In the genomic region with DNA sequence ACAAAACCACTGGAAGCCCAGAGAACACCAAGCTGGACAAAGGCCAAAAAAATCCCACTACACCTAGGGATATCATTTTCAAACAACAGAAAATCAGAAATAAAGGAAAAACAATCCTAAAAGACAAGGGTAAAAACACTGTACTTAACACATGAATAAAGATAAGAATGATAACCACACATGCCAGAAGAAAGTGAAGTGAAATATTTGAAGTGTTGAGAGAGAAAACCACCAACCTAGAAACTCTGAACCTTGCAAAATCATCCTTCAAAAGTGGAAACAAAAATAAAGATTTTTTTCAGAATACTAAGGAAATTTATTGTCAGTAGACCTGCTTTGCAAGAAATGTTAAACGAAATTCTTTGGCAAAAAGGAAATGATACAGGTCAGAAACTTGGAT, we compare ENCODE assay signal across 15 cellular contexts. TPM values are rescaled to one million over a fixed set of nuclear protein-coding genes. Genes with fewer than 3 reads are reported as not detected.
DNase-seq lines count a peak whose midpoint lies in the region; ATAC-seq and TF ChIP-seq lines count a peak whose summit lies in the region.
"Had no signal": no experiment of that assay in that cellular context is flagged by ENCODE, and none has a peak within 500 bp of the region (broad histone marks: within the 10 kb centered on the region; RNA-seq: fewer than 3 reads in every experiment).

No MANE protein-coding gene starts in this region.

- H3K9ac ChIP-seq in OCI-LY3 (ENCODE audit: low read length): peak overlapping the region; percentile 67
- H3K9ac ChIP-seq in endodermal cell (ENCODE audit: extremely low read depth, low read length, poor library complexity, severe bottlenecking): peak overlapping the region; percentile 31

- H3K27me3 Mint-ChIP-seq in activated naive CD8-positive, alpha-beta T cell: no peaks in the 10 kb centered on the region
- no peaks in the 10 kb centered on the region for H3K27me3 Mint-ChIP-seq in activated naive CD8-positive, alpha-beta T cell treated with anti-CD3 and anti-CD28 coated beads, Interleukin-2, amount 50 U/mL, for 24 hours
- H3K27me3 Mint-ChIP-seq in endodermal cell (ENCODE audit: insufficient read depth): no peaks in the 10 kb centered on the region
- H3K27me3 Mint-ChIP-seq in activated CD4-positive, alpha-beta memory T cell treated with anti-CD3 and anti-CD28 coated beads, Interleukin-2, amount 10 ng/mL, durations not matched to agents 7 days and 5 days: no peaks in the 10 kb centered on the region

- H2AFZ ChIP-seq in OCI-LY3 (ENCODE audit: low read depth, low read length): no peak overlapping the region

- H3K27ac Mint-ChIP-seq in activated naive CD8-positive, alpha-beta T cell: peak overlapping the region; percentile 61
- no peak overlapping the region for H3K27ac Mint-ChIP-seq in activated naive CD8-positive, alpha-beta T cell treated with anti-CD3 and anti-CD28 coated beads, Interleukin-2, amount 50 U/mL, for 24 hours
- H3K27ac Mint-ChIP-seq in endodermal cell: peak overlapping the region; percentile 98
- no peak overlapping the region for H3K27ac Mint-ChIP-seq in activated CD4-positive, alpha-beta memory T cell treated with anti-CD3 and anti-CD28 coated beads, Interleukin-2, amount 10 ng/mL, durations not matched to agents 7 days and 5 days

- H3K4me1 ChIP-seq in OCI-LY3 (ENCODE audit: low read length) (peaks cover 47% of the 10 kb centered on the region), endodermal cell (ENCODE audit: control insufficient read depth, insufficient read depth, low read length) (peaks cover 4% of the 10 kb centered on the region), stomach (peaks cover 0 to 51% (median 18%) of the 10 kb centered on the region in 4 donors)

- TF ChIP-seq POLR2A in stomach (IDR thresholded peaks at IDR 0.05): no peak

- peak overlapping the region; percentile 54 for H3K4me3 Mint-ChIP-seq in activated naive CD8-positive, alpha-beta T cell
- H3K4me3 Mint-ChIP-seq in activated naive CD8-positive, alpha-beta T cell treated with anti-CD3 and anti-CD28 coated beads, Interleukin-2, amount 50 U/mL, for 24 hours: no peak overlapping the region
- H3K4me3 Mint-ChIP-seq in endodermal cell: peak overlapping the region; percentile 41
- no peak overlapping the region for H3K4me3 Mint-ChIP-seq in activated CD4-positive, alpha-beta memory T cell treated with anti-CD3 and anti-CD28 coated beads, Interleukin-2, amount 10 ng/mL, durations not matched to agents 7 days and 5 days

- H3K27me3 ChIP-seq in OCI-LY3 (ENCODE audit: low read depth, low read length): no peaks in the 10 kb centered on the region
- H3K27me3 ChIP-seq in endodermal cell (ENCODE audit: control insufficient read depth, insufficient read depth, low read length, poor library complexity, severe bottlenecking): no peaks in the 10 kb centered on the region
- H3K27me3 ChIP-seq in stomach: no peaks in the 10 kb centered on the region
- H3K27me3 ChIP-seq: dorsolateral prefrontal cortex had no signal

- H3K9me3 Mint-ChIP-seq in activated naive CD8-positive, alpha-beta T cell (ENCODE audit: low read depth): no peaks in the 10 kb centered on the region
- H3K9me3 Mint-ChIP-seq in activated naive CD8-positive, alpha-beta T cell treated with anti-CD3 and anti-CD28 coated beads, Interleukin-2, amount 50 U/mL, for 24 hours: peaks cover 1% of the 10 kb centered on the region
- no peaks in the 10 kb centered on the region for H3K9me3 Mint-ChIP-seq in endodermal cell
- no peaks in the 10 kb centered on the region for H3K9me3 Mint-ChIP-seq in activated CD4-positive, alpha-beta memory T cell treated with anti-CD3 and anti-CD28 coated beads, Interleukin-2, amount 10 ng/mL, durations not matched to agents 7 days and 5 days

- H3K4me3 ChIP-seq in OCI-LY3 (ENCODE audit: low read length) (peak overlapping the region; percentile 65), endodermal cell (ENCODE audit: low read length) (peak overlapping the region; percentile 26), stomach (no peak overlapping the region)
- H3K4me3 ChIP-seq: dorsolateral prefrontal cortex, lung had no signal

- H3K9me3 ChIP-seq in OCI-LY3 (ENCODE audit: insufficient read depth, low read length): no peaks in the 10 kb centered on the region
- H3K9me3 ChIP-seq in endodermal cell (ENCODE audit: control insufficient read depth, low read length): no peaks in the 10 kb centered on the region
- H3K9me3 ChIP-seq in stomach: no peaks in the 10 kb centered on the region

- CTCF ChIA-PET in activated CD4-positive, alpha-beta memory T cell treated with anti-CD3 and anti-CD28 coated beads, Interleukin-2, amount 10 ng/mL, durations not matched to agents 7 days and 5 days (lab: Charles Lee): no interaction called here

- H3K27ac ChIP-seq in OCI-LY3 (ENCODE audit: low read length): peak overlapping the region; percentile 96
- H3K27ac ChIP-seq in endodermal cell (ENCODE audit: low read depth, low read length): peak overlapping the region; percentile 40
- no peak overlapping the region for H3K27ac ChIP-seq in stomach

- peaks cover 66% of the 10 kb centered on the region for H3K4me1 Mint-ChIP-seq in activated naive CD8-positive, alpha-beta T cell (ENCODE audit: low read depth)
- peaks cover 50% of the 10 kb centered on the region for H3K4me1 Mint-ChIP-seq in activated naive CD8-positive, alpha-beta T cell treated with anti-CD3 and anti-CD28 coated beads, Interleukin-2, amount 50 U/mL, for 24 hours
- peaks cover 58% of the 10 kb centered on the region for H3K4me1 Mint-ChIP-seq in endodermal cell
- H3K4me1 Mint-ChIP-seq in activated CD4-positive, alpha-beta memory T cell treated with anti-CD3 and anti-CD28 coated beads, Interleukin-2, amount 10 ng/mL, durations not matched to agents 7 days and 5 days: peaks cover 21% of the 10 kb centered on the region

- TF ChIP-seq CTCF in OCI-LY3 (IDR thresholded peaks at IDR 0.05; ENCODE audit: low read depth, low read length) (no peak), endodermal cell (conservative IDR thresholded peaks at IDR 0.05) (no peak), stomach (IDR thresholded peaks at IDR 0.05) (no peak)

- DNase-seq in activated naive CD8-positive, alpha-beta T cell treated with anti-CD3 and anti-CD28 coated beads, Interleukin-2, amount 50 U/mL, for 24 hours: no peak
- DNase-seq in endodermal cell (no peak), renal cortical epithelial cell (ENCODE audit: low read depth) (peak; percentile 49), NCI-H510A treated with DMSO at 0.1 percent for 48 hours (lab: John Stamatoyannopoulos, UW) (no peak), stomach (no peak)
- DNase-seq in activated CD4-positive, alpha-beta memory T cell treated with anti-CD3 and anti-CD28 coated beads, Interleukin-2, amount 10 ng/mL, durations not matched to agents 7 days and 5 days: no peak
- DNase-seq: activated CD8-positive, alpha-beta memory T cell treated with anti-CD3 and anti-CD28 coated beads, Interleukin-2, amount 50 U/mL, for 4 hours; COR-L47; dorsolateral prefrontal cortex; GF-D8; NCI-H446 had no signal

- no peak for TF ChIP-seq EP300 in stomach (IDR thresholded peaks at IDR 0.05)

- ATAC-seq in activated naive CD8-positive, alpha-beta T cell treated with anti-CD3 and anti-CD28 coated beads, Interleukin-2, amount 50 U/mL, for 24 hours: no peak
- ATAC-seq: HepG2 had no signal

- H3K36me3 ChIP-seq in OCI-LY3 (replicated peaks; ENCODE audit: low read depth, low read length) (peaks cover 4% of the 10 kb centered on the region), endodermal cell (ENCODE audit: control insufficient read depth, insufficient read depth, low read length) (peaks cover 27% of the 10 kb centered on the region), stomach (peaks cover 0 to 26% (median 20%) of the 10 kb centered on the region in 4 donors)

- H3K79me2 ChIP-seq in OCI-LY3 (ENCODE audit: low read length): peaks cover 71% of the 10 kb centered on the region

- intact Hi-C loops in stomach (cut with DNase I; ENCODE audit: low total_unique reads): no loop called here

- peak overlapping the region; percentile 87 for H3K4me2 ChIP-seq in OCI-LY3 (ENCODE audit: low read length)

- H3K36me3 Mint-ChIP-seq in activated naive CD8-positive, alpha-beta T cell: peaks cover 10% of the 10 kb centered on the region
- H3K36me3 Mint-ChIP-seq in activated naive CD8-positive, alpha-beta T cell treated with anti-CD3 and anti-CD28 coated beads, Interleukin-2, amount 50 U/mL, for 24 hours (ENCODE audit: low read depth): peaks cover 24% of the 10 kb centered on the region
- peaks cover 21% of the 10 kb centered on the region for H3K36me3 Mint-ChIP-seq in endodermal cell (ENCODE audit: low read depth)
- H3K36me3 Mint-ChIP-seq in activated CD4-positive, alpha-beta memory T cell treated with anti-CD3 and anti-CD28 coated beads, Interleukin-2, amount 10 ng/mL, durations not matched to agents 7 days and 5 days (ENCODE audit: low read depth): peaks cover 20% of the 10 kb centered on the region

- POLR2A ChIA-PET in activated CD4-positive, alpha-beta memory T cell treated with anti-CD3 and anti-CD28 coated beads, Interleukin-2, amount 10 ng/mL, durations not matched to agents 7 days and 5 days (lab: Charles Lee): no interaction called here

- WGBS in endodermal cell (ENCODE audit: insufficient coverage in 1 of 2, insufficient read length in 1 of 2), 2 experiments: 42 to 58% methylated on average over 1 of the region's 1 CpG
- WGBS in stomach, 5 donors: 34 to 53% (median 48%) methylated on average over 1 of the region's 1 CpG

- no peaks in the 10 kb centered on the region for H4K20me1 ChIP-seq in OCI-LY3 (ENCODE audit: insufficient read depth, low read length)

RNA-seq across cellular contexts. Expression of gene KPNA1, which starts 45.1 kb away (rescaled TPM):
- total RNA-seq in endodermal cell (10 to 100 TPM; 90.5 to 93.4 TPM), renal cortical epithelial cell (29.5 and 61.3 TPM in 2 replicates), stomach (10 to 100 TPM; 28.4 to 88.4 (median 52.5) TPM)
- polyA plus RNA-seq in endodermal cell (2013, experiment 1 of 2): 69.5 TPM
- polyA plus RNA-seq in endodermal cell (2013, experiment 2 of 2): 63.0 TPM
- total RNA-seq in activated CD4-positive, alpha-beta memory T cell treated with anti-CD3 and anti-CD28 coated beads, Interleukin-2, amount 10 ng/mL, durations not matched to agents 7 days and 5 days: 10 to 100 TPM; 41.8 to 45.8 TPM
- 10 to 100 TPM in 1 of 3 donors, 1 to 10 TPM in 2; 6.7 to 10.1 (median 8.3) TPM for polyA plus RNA-seq in stomach

RNA-seq across cellular contexts. Expression of gene WDR5B, which starts 53.8 kb away (rescaled TPM):
- total RNA-seq in endodermal cell (1 to 10 TPM; 4.2 to 4.9 TPM), renal cortical epithelial cell (3.5 and 6.7 TPM in 2 replicates), stomach (1 to 10 TPM in 2 of 5 donors, under 1 TPM in 2, not detected in 1; under 0.01 to 4.6 (median 1.0) TPM)
- 8.0 TPM for polyA plus RNA-seq in endodermal cell (2013, experiment 1 of 2)
- polyA plus RNA-seq in endodermal cell (2013, experiment 2 of 2): 6.3 TPM
- total RNA-seq in activated CD4-positive, alpha-beta memory T cell treated with anti-CD3 and anti-CD28 coated beads, Interleukin-2, amount 10 ng/mL, durations not matched to agents 7 days and 5 days: 1 to 10 TPM; 5.5 to 5.7 TPM
- polyA plus RNA-seq in stomach: 1 to 10 TPM; 1.7 to 4.0 (median 1.9) TPM

Comparison
In these comparisons a context has a peak if more than half of its experiments do, and no peak if none do; other contexts are left out.
1. H3K27ac Mint-ChIP-seq: peak in activated naive CD8-positive, alpha-beta T cell (single experiment) and endodermal cell (single experiment); none in activated naive CD8-positive, alpha-beta T cell treated with anti-CD3 and anti-CD28 coated beads, Interleukin-2, amount 50 U/mL, for 24 hours (single experiment) and activated CD4-positive, alpha-beta memory T cell treated with anti-CD3 and anti-CD28 coated beads, Interleukin-2, amount 10 ng/mL, durations not matched to agents 7 days and 5 days (single experiment).
2. H3K4me3 Mint-ChIP-seq: peak in activated naive CD8-positive, alpha-beta T cell (single experiment) and endodermal cell (single experiment); none in activated naive CD8-positive, alpha-beta T cell treated with anti-CD3 and anti-CD28 coated beads, Interleukin-2, amount 50 U/mL, for 24 hours (single experiment) and activated CD4-positive, alpha-beta memory T cell treated with anti-CD3 and anti-CD28 coated beads, Interleukin-2, amount 10 ng/mL, durations not matched to agents 7 days and 5 days (single experiment).
3. H3K27ac ChIP-seq: peak in OCI-LY3 (single experiment) and endodermal cell (single experiment); none in stomach (0 of 5).
4. H3K4me3 ChIP-seq: peak in OCI-LY3 (single experiment) and endodermal cell (single experiment); none in stomach (0 of 4).